Comparison of ENCODE assay signal across 8 cellular contexts in genomic region chr11:45929486-45930030, GRCh38. TPM values are rescaled to one million over a fixed set of nuclear protein-coding genes. Genes with fewer than 3 reads are reported as not detected.
DNase-seq lines count a peak whose midpoint lies in the region; ATAC-seq, FAIRE-seq and TF ChIP-seq lines count a peak whose summit lies in the region.

No MANE protein-coding gene starts in this region.

- H3K27me3 Mint-ChIP-seq in WTC11 (ENCODE audit: low read depth): no peaks in the 10 kb centered on the region
- H3K27me3 Mint-ChIP-seq in natural killer cell treated with Interleukin-12 subunit alpha and Interleukin-12 subunit beta and Interleukin-15 and Interleukin-18, amount 100 ng/mL, for 72 hours: peaks cover 0 to under 1% of the 10 kb centered on the region in 2 donors

- CTCF ChIA-PET in WTC11 (lab: Charles Lee): interaction anchor here (0.6 to 2.5 kb wide), 6 partner anchors 36 to 104 kb away, joined by 3 to 15 read pairs (median 6); no protein-coding TSS in a partner anchor

- DNase-seq in WTC11 (ENCODE audit: low spot score) (no peak), urothelium cell line (ENCODE audit: low spot score) (no peak), COR-L47 (lab: John Stamatoyannopoulos, UW) (no peak), GM12891 (ENCODE audit: insufficient read length, low spot score) (no peak)
- DNase-seq in natural killer cell treated with Interleukin-12 subunit alpha and Interleukin-12 subunit beta and Interleukin-15 and Interleukin-18, amount 100 ng/mL, for 72 hours (ENCODE audit: low spot score): no peak

- H3K4me1 Mint-ChIP-seq in WTC11: peaks cover under 1% of the 10 kb centered on the region
- peaks cover 19 to 22% of the 10 kb centered on the region in 2 donors for H3K4me1 Mint-ChIP-seq in natural killer cell treated with Interleukin-12 subunit alpha and Interleukin-12 subunit beta and Interleukin-15 and Interleukin-18, amount 100 ng/mL, for 72 hours (ENCODE audit: low read depth in 2 of 2)

- POLR2A ChIA-PET in WTC11 (lab: Charles Lee): interaction anchor here (0.7 kb wide), 1 partner anchor 54 kb away, joined by 11 read pairs; no protein-coding TSS in a partner anchor

- TF ChIP-seq CTCF in WTC11 (IDR thresholded peaks at IDR 0.05): no peak

- FAIRE-seq in urothelium cell line (lab: Jason Lieb, UNC) (no peak), GM12891 (lab: Jason Lieb, UNC) (no peak)

- no peak overlapping the region for H3K4me3 Mint-ChIP-seq in WTC11
- H3K4me3 Mint-ChIP-seq in natural killer cell treated with Interleukin-12 subunit alpha and Interleukin-12 subunit beta and Interleukin-15 and Interleukin-18, amount 100 ng/mL, for 72 hours: peak overlapping the region; percentile 68

- peaks cover 28% of the 10 kb centered on the region for H3K36me3 Mint-ChIP-seq in WTC11
- H3K36me3 Mint-ChIP-seq in natural killer cell treated with Interleukin-12 subunit alpha and Interleukin-12 subunit beta and Interleukin-15 and Interleukin-18, amount 100 ng/mL, for 72 hours: no peaks in the 10 kb centered on the region

- peak overlapping the region; percentile 60; the same call in 1 of the 2 replicates for H3K27ac Mint-ChIP-seq in WTC11
- peak overlapping the region; percentile 69 to 91 for H3K27ac Mint-ChIP-seq in natural killer cell treated with Interleukin-12 subunit alpha and Interleukin-12 subunit beta and Interleukin-15 and Interleukin-18, amount 100 ng/mL, for 72 hours

- no peaks in the 10 kb centered on the region for H3K9me3 Mint-ChIP-seq in WTC11
- H3K9me3 Mint-ChIP-seq in natural killer cell treated with Interleukin-12 subunit alpha and Interleukin-12 subunit beta and Interleukin-15 and Interleukin-18, amount 100 ng/mL, for 72 hours: no peaks in the 10 kb centered on the region

- TF ChIP-seq POLR2A in GM12891 (IDR thresholded peaks at IDR 0.05; ENCODE audit: low read depth, low read length): no peak

- peak; percentile 11 for ATAC-seq in GM18520 (IDR thresholded peaks at IDR 0.05; ENCODE audit: unreplicated experiment)
- ATAC-seq in HG02610 (IDR thresholded peaks at IDR 0.05; ENCODE audit: unreplicated experiment): peak; percentile 13
- no peak for ATAC-seq in WTC11
- peak; percentile 53 to 57 for ATAC-seq in natural killer cell treated with Interleukin-12 subunit alpha and Interleukin-12 subunit beta and Interleukin-15 and Interleukin-18, amount 100 ng/mL, for 72 hours
- ATAC-seq in HG02884 (IDR thresholded peaks at IDR 0.05; ENCODE audit: unreplicated experiment): no peak

TF ChIP-seq in WTC11, 78 proteins besides CTCF, POLR2A, EP300 and RAD21:
- TF ChIP-seq, protein P1, sequence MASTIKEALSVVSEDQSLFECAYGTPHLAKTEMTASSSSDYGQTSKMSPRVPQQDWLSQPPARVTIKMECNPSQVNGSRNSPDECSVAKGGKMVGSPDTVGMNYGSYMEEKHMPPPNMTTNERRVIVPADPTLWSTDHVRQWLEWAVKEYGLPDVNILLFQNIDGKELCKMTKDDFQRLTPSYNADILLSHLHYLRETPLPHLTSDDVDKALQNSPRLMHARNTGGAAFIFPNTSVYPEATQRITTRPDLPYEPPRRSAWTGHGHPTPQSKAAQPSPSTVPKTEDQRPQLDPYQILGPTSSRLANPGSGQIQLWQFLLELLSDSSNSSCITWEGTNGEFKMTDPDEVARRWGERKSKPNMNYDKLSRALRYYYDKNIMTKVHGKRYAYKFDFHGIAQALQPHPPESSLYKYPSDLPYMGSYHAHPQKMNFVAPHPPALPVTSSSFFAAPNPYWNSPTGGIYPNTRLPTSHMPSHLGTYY (CRISPR knock-in tag; IDR thresholded peaks at IDR 0.05): no peak
- TF ChIP-seq CREB1 (CRISPR knock-in tag; IDR thresholded peaks at IDR 0.05) (no peak), FOXJ3 (CRISPR knock-in tag; IDR thresholded peaks at IDR 0.05; ENCODE audit: borderline replicate concordance) (no peak), E2F4 (CRISPR knock-in tag; IDR thresholded peaks at IDR 0.05; ENCODE audit: borderline replicate concordance, low read depth) (no peak), GTF2I (CRISPR knock-in tag; conservative IDR thresholded peaks at IDR 0.05) (no peak), ESRRA (CRISPR knock-in tag; IDR thresholded peaks at IDR 0.05; ENCODE audit: borderline replicate concordance) (no peak)

TF ChIP-seq in GM12891, 5 proteins besides CTCF, POLR2A, EP300 and RAD21:
- no peak for TF ChIP-seq SPI1 (IDR thresholded peaks at IDR 0.05; ENCODE audit: low read depth, low read length)

RNA-seq across cellular contexts. Expression of gene LARGE2, which starts 7.1 kb away (rescaled TPM):
- 124 to 132 TPM (median 126 TPM) in 3 replicates for total RNA-seq in WTC11 (2021)
- total RNA-seq in natural killer cell treated with Interleukin-12 subunit alpha and Interleukin-12 subunit beta and Interleukin-15 and Interleukin-18, amount 100 ng/mL, for 72 hours: 1 to 10 TPM in 1 of 2 donors, not detected in 1; 2.0 TPM
- polyA plus RNA-seq in GM12891 (2012; ENCODE audit: low read depth, missing spikeins): 0.12 TPM

RNA-seq across cellular contexts. Expression of gene PEX16, which starts 11.9 kb away (rescaled TPM):
- 35.8 to 39.3 TPM (median 36.0 TPM) in 3 replicates for total RNA-seq in WTC11 (2021)
- 10 to 100 TPM; 55.3 to 62.8 TPM for total RNA-seq in natural killer cell treated with Interleukin-12 subunit alpha and Interleukin-12 subunit beta and Interleukin-15 and Interleukin-18, amount 100 ng/mL, for 72 hours
- polyA plus RNA-seq in GM12891 (2012; ENCODE audit: low read depth, missing spikeins): 30.0 TPM

RNA-seq across cellular contexts. Expression of gene FREY1, which starts 22.5 kb away (rescaled TPM):
- total RNA-seq in WTC11 (2021): 1.6 to 2.1 TPM (median 1.8 TPM) in 3 replicates
- 1 to 10 TPM; 4.2 to 4.9 TPM for total RNA-seq in natural killer cell treated with Interleukin-12 subunit alpha and Interleukin-12 subunit beta and Interleukin-15 and Interleukin-18, amount 100 ng/mL, for 72 hours
- not detected for polyA plus RNA-seq in GM12891 (2012; ENCODE audit: low read depth, missing spikeins)

RNA-seq across cellular contexts. Expression of gene MAPK8IP1, which starts 44.1 kb away (rescaled TPM):
- total RNA-seq in WTC11 (2021): 31.6 to 34.1 TPM (median 32.4 TPM) in 3 replicates
- 1 to 10 TPM; 2.0 to 3.4 TPM for total RNA-seq in natural killer cell treated with Interleukin-12 subunit alpha and Interleukin-12 subunit beta and Interleukin-15 and Interleukin-18, amount 100 ng/mL, for 72 hours
- 0.26 TPM for polyA plus RNA-seq in GM12891 (2012; ENCODE audit: low read depth, missing spikeins)

Comparison
In these comparisons a context has a peak if more than half of its experiments do, and no peak if none do; other contexts are left out.
1. ATAC-seq: peak in GM18520 (single experiment), HG02610 (single experiment) and natural killer cell treated with Interleukin-12 subunit alpha and Interleukin-12 subunit beta and Interleukin-15 and Interleukin-18, amount 100 ng/mL, for 72 hours (2 of 2); none in WTC11 (single experiment) and HG02884 (single experiment).
2. RNA of gene LARGE2, which starts 7.1 kb away (total RNA-seq): 124 to 132 TPM in WTC11; 2.0 TPM in natural killer cell treated with Interleukin-12 subunit alpha and Interleukin-12 subunit beta and Interleukin-15 and Interleukin-18, amount 100 ng/mL, for 72 hours; every median in the first group is over 10 times any median in the second.